In the genomic region with DNA sequence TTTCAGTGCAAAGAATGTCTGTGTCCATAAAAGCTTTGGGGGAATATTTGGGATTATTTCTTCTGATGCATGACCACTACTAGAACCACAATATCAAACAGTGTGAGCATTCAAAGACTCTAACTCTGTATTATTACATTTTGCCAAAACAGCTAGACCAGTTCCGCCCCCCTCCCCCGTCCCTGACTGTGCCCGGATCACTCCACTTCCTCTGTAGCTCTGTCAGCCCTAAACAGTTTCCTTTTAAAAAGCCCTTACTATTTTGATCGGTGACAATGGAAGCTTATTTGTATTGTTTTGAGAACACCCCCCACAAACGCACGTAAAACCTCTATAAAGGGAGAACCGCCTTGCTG, we compare ENCODE assay signal across 8 cellular contexts. TPM values are rescaled to one million over a fixed set of nuclear protein-coding genes. Genes with fewer than 3 reads are reported as not detected.
DNase-seq lines count a peak whose midpoint lies in the region; ATAC-seq and TF ChIP-seq lines count a peak whose summit lies in the region.

No MANE protein-coding gene starts in this region.

- peak overlapping the region; percentile 78 for H3K4me3 Mint-ChIP-seq in WTC11

- no peak overlapping the region for H3K9ac ChIP-seq in parathyroid adenoma

- TF ChIP-seq CTCF in WTC11 (IDR thresholded peaks at IDR 0.05) (no peak), fibroblast of mammary gland (conservative IDR thresholded peaks at IDR 0.05; ENCODE audit: control insufficient read depth, insufficient read depth, low read depth, low read length) (no peak), parathyroid adenoma (IDR thresholded peaks at IDR 0.05) (no peak)

- no peaks in the 10 kb centered on the region for H3K36me3 ChIP-seq in parathyroid adenoma (ENCODE audit: control insufficient read depth, insufficient read depth, low read length)

- H3K27me3 ChIP-seq in parathyroid adenoma (ENCODE audit: control insufficient read depth, insufficient read depth, low read length): no peaks in the 10 kb centered on the region

- H3K9me3 ChIP-seq in parathyroid adenoma (ENCODE audit: control insufficient read depth, low read length): no peaks in the 10 kb centered on the region

- CTCF ChIA-PET in WTC11 (lab: Charles Lee): interaction anchor here (0.6 to 3.1 kb wide), 15 partner anchors 12 to 808 kb away, joined by 3 to 55 read pairs (median 6); a partner anchor contains a TSS

- H3K36me3 Mint-ChIP-seq in WTC11: no peaks in the 10 kb centered on the region

- H2AFZ ChIP-seq in parathyroid adenoma: peak overlapping the region; percentile 63

- no peaks in the 10 kb centered on the region for H3K4me1 ChIP-seq in parathyroid adenoma

- peak overlapping the region; percentile 93 for H3K27ac Mint-ChIP-seq in WTC11

- no peaks in the 10 kb centered on the region for H3K9me3 Mint-ChIP-seq in WTC11

- H3K4me1 Mint-ChIP-seq in WTC11: peaks cover 34% of the 10 kb centered on the region

- POLR2A ChIA-PET in WTC11 (lab: Charles Lee): interaction anchor here (1.1 to 2.2 kb wide), 2 partner anchors 11 to 16 kb away, joined by 3 to 15 read pairs; no protein-coding TSS in a partner anchor

- H3K4me3 ChIP-seq in fibroblast of mammary gland (ENCODE audit: control insufficient read depth, low read depth, low read length) (peak overlapping the region; percentile 35), parathyroid adenoma (ENCODE audit: low read depth, low read length) (peak overlapping the region; percentile 67)

- DNase-seq in NCI-H748 (lab: John Stamatoyannopoulos, UW; ENCODE audit: unreplicated experiment): peak; percentile 59
- no peak for DNase-seq in NCI-H748 treated with DMSO at 0.1 percent for 48 hours (lab: John Stamatoyannopoulos, UW)
- no peak for DNase-seq in WTC11 (ENCODE audit: low spot score)
- no peak for DNase-seq in fibroblast of mammary gland (ENCODE audit: low read depth)
- DNase-seq in NCI-H187 treated with DMSO at 0.1 percent for 48 hours (lab: John Stamatoyannopoulos, UW): no peak

- H3K4me2 ChIP-seq in parathyroid adenoma (ENCODE audit: low read length): peak overlapping the region; percentile 68

- no peaks in the 10 kb centered on the region for H3K27me3 Mint-ChIP-seq in WTC11 (ENCODE audit: low read depth)

- no peak overlapping the region for H3K27ac ChIP-seq in parathyroid adenoma

- ATAC-seq in WTC11 (peak; percentile 11), GM21717 (IDR thresholded peaks at IDR 0.05; ENCODE audit: unreplicated experiment) (no peak), HG03439 (IDR thresholded peaks at IDR 0.05; ENCODE audit: unreplicated experiment) (no peak)

- no peaks in the 10 kb centered on the region for H3K79me2 ChIP-seq in parathyroid adenoma

TF ChIP-seq in WTC11, 78 proteins besides CTCF, POLR2A, EP300 and RAD21:
- TF ChIP-seq, protein P1, sequence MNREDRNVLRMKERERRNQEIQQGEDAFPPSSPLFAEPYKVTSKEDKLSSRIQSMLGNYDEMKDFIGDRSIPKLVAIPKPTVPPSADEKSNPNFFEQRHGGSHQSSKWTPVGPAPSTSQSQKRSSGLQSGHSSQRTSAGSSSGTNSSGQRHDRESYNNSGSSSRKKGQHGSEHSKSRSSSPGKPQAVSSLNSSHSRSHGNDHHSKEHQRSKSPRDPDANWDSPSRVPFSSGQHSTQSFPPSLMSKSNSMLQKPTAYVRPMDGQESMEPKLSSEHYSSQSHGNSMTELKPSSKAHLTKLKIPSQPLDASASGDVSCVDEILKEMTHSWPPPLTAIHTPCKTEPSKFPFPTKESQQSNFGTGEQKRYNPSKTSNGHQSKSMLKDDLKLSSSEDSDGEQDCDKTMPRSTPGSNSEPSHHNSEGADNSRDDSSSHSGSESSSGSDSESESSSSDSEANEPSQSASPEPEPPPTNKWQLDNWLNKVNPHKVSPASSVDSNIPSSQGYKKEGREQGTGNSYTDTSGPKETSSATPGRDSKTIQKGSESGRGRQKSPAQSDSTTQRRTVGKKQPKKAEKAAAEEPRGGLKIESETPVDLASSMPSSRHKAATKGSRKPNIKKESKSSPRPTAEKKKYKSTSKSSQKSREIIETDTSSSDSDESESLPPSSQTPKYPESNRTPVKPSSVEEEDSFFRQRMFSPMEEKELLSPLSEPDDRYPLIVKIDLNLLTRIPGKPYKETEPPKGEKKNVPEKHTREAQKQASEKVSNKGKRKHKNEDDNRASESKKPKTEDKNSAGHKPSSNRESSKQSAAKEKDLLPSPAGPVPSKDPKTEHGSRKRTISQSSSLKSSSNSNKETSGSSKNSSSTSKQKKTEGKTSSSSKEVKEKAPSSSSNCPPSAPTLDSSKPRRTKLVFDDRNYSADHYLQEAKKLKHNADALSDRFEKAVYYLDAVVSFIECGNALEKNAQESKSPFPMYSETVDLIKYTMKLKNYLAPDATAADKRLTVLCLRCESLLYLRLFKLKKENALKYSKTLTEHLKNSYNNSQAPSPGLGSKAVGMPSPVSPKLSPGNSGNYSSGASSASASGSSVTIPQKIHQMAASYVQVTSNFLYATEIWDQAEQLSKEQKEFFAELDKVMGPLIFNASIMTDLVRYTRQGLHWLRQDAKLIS (CRISPR knock-in tag; IDR thresholded peaks at IDR 0.05; ENCODE audit: borderline replicate concordance): no peak
- TF ChIP-seq, protein P2, sequence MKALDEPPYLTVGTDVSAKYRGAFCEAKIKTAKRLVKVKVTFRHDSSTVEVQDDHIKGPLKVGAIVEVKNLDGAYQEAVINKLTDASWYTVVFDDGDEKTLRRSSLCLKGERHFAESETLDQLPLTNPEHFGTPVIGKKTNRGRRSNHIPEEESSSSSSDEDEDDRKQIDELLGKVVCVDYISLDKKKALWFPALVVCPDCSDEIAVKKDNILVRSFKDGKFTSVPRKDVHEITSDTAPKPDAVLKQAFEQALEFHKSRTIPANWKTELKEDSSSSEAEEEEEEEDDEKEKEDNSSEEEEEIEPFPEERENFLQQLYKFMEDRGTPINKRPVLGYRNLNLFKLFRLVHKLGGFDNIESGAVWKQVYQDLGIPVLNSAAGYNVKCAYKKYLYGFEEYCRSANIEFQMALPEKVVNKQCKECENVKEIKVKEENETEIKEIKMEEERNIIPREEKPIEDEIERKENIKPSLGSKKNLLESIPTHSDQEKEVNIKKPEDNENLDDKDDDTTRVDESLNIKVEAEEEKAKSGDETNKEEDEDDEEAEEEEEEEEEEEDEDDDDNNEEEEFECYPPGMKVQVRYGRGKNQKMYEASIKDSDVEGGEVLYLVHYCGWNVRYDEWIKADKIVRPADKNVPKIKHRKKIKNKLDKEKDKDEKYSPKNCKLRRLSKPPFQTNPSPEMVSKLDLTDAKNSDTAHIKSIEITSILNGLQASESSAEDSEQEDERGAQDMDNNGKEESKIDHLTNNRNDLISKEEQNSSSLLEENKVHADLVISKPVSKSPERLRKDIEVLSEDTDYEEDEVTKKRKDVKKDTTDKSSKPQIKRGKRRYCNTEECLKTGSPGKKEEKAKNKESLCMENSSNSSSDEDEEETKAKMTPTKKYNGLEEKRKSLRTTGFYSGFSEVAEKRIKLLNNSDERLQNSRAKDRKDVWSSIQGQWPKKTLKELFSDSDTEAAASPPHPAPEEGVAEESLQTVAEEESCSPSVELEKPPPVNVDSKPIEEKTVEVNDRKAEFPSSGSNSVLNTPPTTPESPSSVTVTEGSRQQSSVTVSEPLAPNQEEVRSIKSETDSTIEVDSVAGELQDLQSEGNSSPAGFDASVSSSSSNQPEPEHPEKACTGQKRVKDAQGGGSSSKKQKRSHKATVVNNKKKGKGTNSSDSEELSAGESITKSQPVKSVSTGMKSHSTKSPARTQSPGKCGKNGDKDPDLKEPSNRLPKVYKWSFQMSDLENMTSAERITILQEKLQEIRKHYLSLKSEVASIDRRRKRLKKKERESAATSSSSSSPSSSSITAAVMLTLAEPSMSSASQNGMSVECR (CRISPR knock-in tag; IDR thresholded peaks at IDR 0.05; ENCODE audit: borderline replicate concordance): no peak
- no peak for TF ChIP-seq ZNF138 (CRISPR knock-in tag; conservative IDR thresholded peaks at IDR 0.05)

RNA-seq across cellular contexts. Expression of a gene that starts 36.6 kb away (rescaled TPM):
- total RNA-seq in WTC11 (2021): 5.3 to 11.4 TPM (median 6.3 TPM) in 3 replicates
